Comparison of ENCODE assay signal across 8 cellular contexts in the genomic region with DNA sequence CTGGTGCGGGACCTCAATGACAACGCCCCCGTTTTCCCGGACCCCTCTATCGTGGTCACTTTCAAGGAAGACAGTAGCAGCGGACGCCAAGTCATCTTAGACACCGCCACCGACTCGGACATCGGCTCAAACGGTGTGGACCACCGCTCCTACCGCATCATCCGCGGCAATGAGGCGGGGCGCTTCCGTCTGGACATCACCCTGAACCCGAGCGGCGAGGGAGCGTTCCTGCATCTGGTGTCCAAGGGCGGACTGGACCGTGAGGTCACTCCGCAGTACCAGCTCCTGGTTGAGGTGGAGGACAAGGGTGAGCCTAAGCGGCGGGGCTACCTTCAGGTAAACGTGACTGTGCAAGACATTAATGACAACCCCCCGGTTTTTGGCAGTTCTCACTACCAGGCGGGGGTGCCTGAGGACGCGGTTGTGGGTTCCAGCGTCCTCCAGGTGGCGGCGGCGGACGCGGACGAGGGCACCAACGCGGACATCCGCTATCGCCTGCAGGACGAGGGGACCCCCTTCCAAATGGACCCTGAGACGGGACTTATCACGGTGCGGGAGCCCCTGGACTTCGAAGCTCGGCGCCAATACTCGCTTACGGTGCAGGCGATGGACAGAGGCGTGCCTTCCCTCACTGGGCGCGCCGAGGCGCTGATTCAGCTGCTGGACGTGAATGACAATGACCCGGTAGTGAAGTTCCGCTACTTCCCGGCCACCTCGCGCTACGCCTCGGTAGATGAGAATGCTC. TPM values are rescaled to one million over a fixed set of nuclear protein-coding genes. Genes with fewer than 3 reads are reported as not detected.
A peak's percentile ranks its signal among the peaks of the same experiment; 100 is the strongest.
DNase-seq lines count a peak whose midpoint lies in the region; ATAC-seq and TF ChIP-seq lines count a peak whose summit lies in the region.

No MANE protein-coding gene starts in this region.

- intact Hi-C loops in activated CD4-positive, alpha-beta T cell treated with anti-CD3 and anti-CD28 coated beads, Interleukin-2, amount 10 ng/mL, durations not matched to agents 24 days and 14 days (cut with micrococcal nuclease) = no loop called here

- H3K27ac ChIP-seq in cardiac muscle cell = no peak overlapping the region

- POLR2A ChIA-PET in T-cell (lab: Charles Lee) = no interaction called here

- H3K4me3 ChIP-seq in cardiac muscle cell = peak overlapping the region; percentile 90

- no peaks in the 10 kb centered on the region for H3K9me3 Mint-ChIP-seq in activated CD4-positive, alpha-beta T cell treated with anti-CD3 and anti-CD28 coated beads, Interleukin-2, amount 10 ng/mL, durations not matched to agents 24 days and 14 days
- no peaks in the 10 kb centered on the region for H3K9me3 Mint-ChIP-seq in T-cell

- CTCF ChIA-PET in T-cell (lab: Charles Lee) = no interaction called here

- peaks cover 5% of the 10 kb centered on the region for H3K4me1 ChIP-seq in cardiac muscle cell (ENCODE audit: low read depth)

- H3K27ac Mint-ChIP-seq in activated CD4-positive, alpha-beta T cell treated with anti-CD3 and anti-CD28 coated beads, Interleukin-2, amount 10 ng/mL, durations not matched to agents 24 days and 14 days = no peak overlapping the region
- no peak overlapping the region for H3K27ac Mint-ChIP-seq in T-cell

- no peak for DNase-seq in activated CD4-positive, alpha-beta T cell treated with anti-CD3 and anti-CD28 coated beads, Interleukin-2, amount 10 ng/mL, durations not matched to agents 24 days and 14 days
- no peak for DNase-seq in activated CD4-positive, alpha-beta T cell treated with anti-CD3 and anti-CD28 coated beads for 1 hour
- no peak for DNase-seq in T-cell
- DNase-seq in cardiac muscle cell (ENCODE audit: low read depth in 1 of 2, low spot score in 1 of 2) = peak; percentile 37 to 41
- peak; percentile 23 for DNase-seq in omental fat pad (ENCODE audit: low spot score)
- no peak for DNase-seq in NCI-H526 (lab: John Stamatoyannopoulos, UW)

- no peaks in the 10 kb centered on the region for H3K36me3 Mint-ChIP-seq in activated CD4-positive, alpha-beta T cell treated with anti-CD3 and anti-CD28 coated beads, Interleukin-2, amount 10 ng/mL, durations not matched to agents 24 days and 14 days (ENCODE audit: low read depth)
- no peaks in the 10 kb centered on the region for H3K36me3 Mint-ChIP-seq in T-cell

- peak; percentile 18 for TF ChIP-seq CTCF in cardiac muscle cell (IDR thresholded peaks at IDR 0.05; ENCODE audit: low read depth, low read length)
- no peak for TF ChIP-seq CTCF in omental fat pad (IDR thresholded peaks at IDR 0.05)

- peaks cover 18% of the 10 kb centered on the region for H3K4me1 Mint-ChIP-seq in activated CD4-positive, alpha-beta T cell treated with anti-CD3 and anti-CD28 coated beads, Interleukin-2, amount 10 ng/mL, durations not matched to agents 24 days and 14 days
- peaks cover 32 to 36% (median 35%) of the 10 kb centered on the region in 3 donors for H3K4me1 Mint-ChIP-seq in T-cell

- no peak for ATAC-seq in T-cell (replicated peaks in 1 of 4)
- no peak for ATAC-seq in omental fat pad (ENCODE audit: low FRiP score)
- no peak for ATAC-seq in GM19452 (IDR thresholded peaks at IDR 0.05; ENCODE audit: unreplicated experiment)
- no peak for ATAC-seq in HG03196 (IDR thresholded peaks at IDR 0.05; ENCODE audit: unreplicated experiment)

- H3K4me3 Mint-ChIP-seq in activated CD4-positive, alpha-beta T cell treated with anti-CD3 and anti-CD28 coated beads, Interleukin-2, amount 10 ng/mL, durations not matched to agents 24 days and 14 days = peak overlapping the region; percentile 89
- peak overlapping the region; percentile 73 to 83 (median 80) for H3K4me3 Mint-ChIP-seq in T-cell

- H3K9me3 ChIP-seq in cardiac muscle cell (ENCODE audit: low read depth) = no peaks in the 10 kb centered on the region

- no peaks in the 10 kb centered on the region for H3K27me3 ChIP-seq in cardiac muscle cell

- H3K36me3 ChIP-seq in cardiac muscle cell = no peaks in the 10 kb centered on the region

- H3K27me3 Mint-ChIP-seq in activated CD4-positive, alpha-beta T cell treated with anti-CD3 and anti-CD28 coated beads, Interleukin-2, amount 10 ng/mL, durations not matched to agents 24 days and 14 days = peaks cover 53% of the 10 kb centered on the region
- peaks cover 54 to 61% of the 10 kb centered on the region in 2 donors for H3K27me3 Mint-ChIP-seq in T-cell

RNA-seq across cellular contexts. Expression of a gene that starts 2.2 kb away (rescaled TPM):
- not detected in 2 replicates for total RNA-seq in activated CD4-positive, alpha-beta T cell treated with anti-CD3 and anti-CD28 coated beads, Interleukin-2, amount 10 ng/mL, durations not matched to agents 24 days and 14 days
- under 1 TPM; 0.02 to 0.19 (median 0.06) TPM for total RNA-seq in T-cell
- total RNA-seq in cardiac muscle cell = 4.5 and 5.6 TPM in 2 replicates
- polyA plus RNA-seq in cardiac muscle cell = 0.54 and 1.0 TPM in 2 replicates
- 10 to 100 TPM; 10.2 to 44.8 (median 15.6) TPM for total RNA-seq in omental fat pad

Comparison
In these comparisons a context has a peak if more than half of its experiments do, and no peak if none do; other contexts are left out.
1. DNase-seq: peak in cardiac muscle cell (2 of 2) and omental fat pad (single experiment); none in activated CD4-positive, alpha-beta T cell treated with anti-CD3 and anti-CD28 coated beads, Interleukin-2, amount 10 ng/mL, durations not matched to agents 24 days and 14 days (single experiment), activated CD4-positive, alpha-beta T cell treated with anti-CD3 and anti-CD28 coated beads for 1 hour (single experiment), T-cell (0 of 34) and NCI-H526 (0 of 2).